18 cellular contexts compared by ENCODE assay signal in the genomic region with DNA sequence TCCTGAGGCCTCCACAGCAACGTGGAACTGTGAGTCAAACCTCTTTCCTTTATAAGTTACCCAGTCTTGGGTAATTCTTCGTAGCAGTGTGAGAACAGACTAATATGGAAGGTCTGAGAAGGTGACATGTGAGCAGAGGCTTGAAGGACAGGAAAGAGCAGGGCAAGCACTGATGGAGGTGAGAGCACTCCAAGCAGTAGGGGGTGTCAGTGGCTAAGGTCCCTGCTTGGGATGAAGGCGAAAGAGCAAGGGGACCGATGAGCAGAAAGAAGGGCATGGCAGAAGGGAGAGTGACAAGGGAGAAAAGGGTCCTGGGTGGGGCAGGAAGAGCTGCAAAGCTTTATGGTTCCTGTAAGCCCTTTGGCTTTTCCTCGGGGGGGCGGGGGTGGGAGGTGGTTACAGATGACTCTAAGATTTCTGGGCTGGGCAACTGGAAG. TPM values are rescaled to one million over a fixed set of nuclear protein-coding genes. Genes with fewer than 3 reads are reported as not detected.
A peak's percentile ranks its signal among the peaks of the same experiment; 100 is the strongest.
DNase-seq lines count a peak whose midpoint lies in the region; ATAC-seq, FAIRE-seq and TF ChIP-seq lines count a peak whose summit lies in the region.
"Had no signal": no experiment of that assay in that cellular context is flagged by ENCODE, and none has a peak within 500 bp of the region (broad histone marks: within the 10 kb centered on the region; RNA-seq: fewer than 3 reads in every experiment).

No MANE protein-coding gene starts in this region.

- TF ChIP-seq POLR2A in K562 (conservative IDR thresholded peaks at IDR 0.05) = no peak

- WGBS in K562 (ENCODE audit: insufficient coverage, low coverage, missing lambda C conversion rate) = 4% methylated on average over 4 of the region's 6 CpGs

- TF ChIP-seq CTCF in K562 (IDR thresholded peaks at IDR 0.05 in 2 of 3, conservative IDR thresholded peaks at IDR 0.05 in 1 of 3; ENCODE audit: insufficient read depth in 2 of 3, low read depth in 1 of 3, low read length in 3 of 3) = no peak
- no peak for TF ChIP-seq CTCF in brain microvascular endothelial cell (IDR thresholded peaks at IDR 0.05; ENCODE audit: low read depth, low read length, missing control alignments)
- no peak for TF ChIP-seq CTCF in upper lobe of right lung (IDR thresholded peaks at IDR 0.05)

- intact Hi-C loops in K562 (cut with micrococcal nuclease) (no loop called here), upper lobe of right lung (cut with DNase I) (no loop called here)

- H3K4me3 ChIP-seq in K562 = no peak overlapping the region
- no peak overlapping the region for H3K4me3 ChIP-seq in brain microvascular endothelial cell (ENCODE audit: low read depth, low read length)
- no peak overlapping the region for H3K4me3 ChIP-seq in upper lobe of right lung
- H3K4me3 ChIP-seq: gastroesophageal sphincter, GM23248, neural progenitor cell, transverse colon had no signal

- no peak overlapping the region for H2AFZ ChIP-seq in K562 (ENCODE audit: low read depth, low read length)
- H2AFZ ChIP-seq: GM23248, neural progenitor cell had no signal

- no peaks in the 10 kb centered on the region for H4K20me1 ChIP-seq in K562 (replicated peaks; ENCODE audit: control insufficient read depth, insufficient read depth, low read length)

- H3K4me3 Mint-ChIP-seq in activated CD4-positive, alpha-beta memory T cell treated with anti-CD3 and anti-CD28 coated beads, Interleukin-2, amount 10 ng/mL, durations not matched to agents 7 days and 5 days = peak overlapping the region; percentile 69
- peak overlapping the region; percentile 75 for H3K4me3 Mint-ChIP-seq in stimulated activated naive CD8-positive, alpha-beta T cell treated with anti-CD3 and anti-CD28 coated beads, Interleukin-15, Interleukin-2, amounts not matched to agents 100 ng/mL and 50 ng/mL, for 24 hours

- H3K27me3 Mint-ChIP-seq in activated CD4-positive, alpha-beta memory T cell treated with anti-CD3 and anti-CD28 coated beads, Interleukin-2, amount 10 ng/mL, durations not matched to agents 7 days and 5 days = no peaks in the 10 kb centered on the region
- H3K27me3 Mint-ChIP-seq in stimulated activated naive CD8-positive, alpha-beta T cell treated with anti-CD3 and anti-CD28 coated beads, Interleukin-15, Interleukin-2, amounts not matched to agents 100 ng/mL and 50 ng/mL, for 24 hours = no peaks in the 10 kb centered on the region

- H3K79me2 ChIP-seq in K562 (ENCODE audit: control insufficient read depth, insufficient read depth, low read length) = no peaks in the 10 kb centered on the region

- TF ChIP-seq EP300 in K562 (IDR thresholded peaks at IDR 0.05; ENCODE audit: low read length) = no peak

- peaks cover 51% of the 10 kb centered on the region for H3K36me3 Mint-ChIP-seq in activated CD4-positive, alpha-beta memory T cell treated with anti-CD3 and anti-CD28 coated beads, Interleukin-2, amount 10 ng/mL, durations not matched to agents 7 days and 5 days (ENCODE audit: low read depth)
- peaks cover 12% of the 10 kb centered on the region for H3K36me3 Mint-ChIP-seq in stimulated activated naive CD8-positive, alpha-beta T cell treated with anti-CD3 and anti-CD28 coated beads, Interleukin-15, Interleukin-2, amounts not matched to agents 100 ng/mL and 50 ng/mL, for 24 hours (ENCODE audit: low read depth)
- H3K36me3 Mint-ChIP-seq: neural progenitor cell had no signal

- H3K27ac ChIP-seq in K562 (ENCODE audit: extremely low read depth, low read depth, low read length) (no peak overlapping the region), brain microvascular endothelial cell (no peak overlapping the region), upper lobe of right lung (no peak overlapping the region)
- H3K27ac ChIP-seq: gastroesophageal sphincter, GM23248, neural progenitor cell had no signal

- CTCF ChIA-PET in activated CD4-positive, alpha-beta memory T cell treated with anti-CD3 and anti-CD28 coated beads, Interleukin-2, amount 10 ng/mL, durations not matched to agents 7 days and 5 days (lab: Charles Lee) = interaction anchor here (1.2 to 1.8 kb wide), 2 partner anchors 9 to 11 kb away, joined by 3 to 6 read pairs; no protein-coding TSS in a partner anchor
- CTCF ChIA-PET in K562 (lab: Yijun Ruan, JAX; ENCODE audit: low intra/inter-chr PET ratio) = no interaction called here

- no peaks in the 10 kb centered on the region for H3K9me1 ChIP-seq in K562 (ENCODE audit: control insufficient read depth, insufficient read depth, low read length)

- H3K4me2 ChIP-seq in K562 (ENCODE audit: insufficient read depth, low read length) = no peak overlapping the region
- H3K4me2 ChIP-seq: neural progenitor cell had no signal

- H3K4me1 ChIP-seq in K562 (replicated peaks in 1 of 2; ENCODE audit: control insufficient read depth in 2 of 2, insufficient read depth in 2 of 2, low read length in 2 of 2) (peaks cover 0 to 11% of the 10 kb centered on the region in 2 experiments; a peak in 3 of 5 replicates), upper lobe of right lung (peaks cover 19% of the 10 kb centered on the region)

- TF ChIP-seq RAD21 in K562 (CRISPR knock-in tag; conservative IDR thresholded peaks at IDR 0.05 in 1 of 2, IDR thresholded peaks at IDR 0.05 in 1 of 2) = 0 out of 4 replicates have a peak, but pooled peaks of 1 of the 2 experiments have one; percentile 11

- no peak overlapping the region for H3K9ac ChIP-seq in K562 (ENCODE audit: insufficient read depth in 1 of 2, low read depth in 2 of 2, low read length in 2 of 2)
- H3K9ac ChIP-seq: GM23248, neural progenitor cell had no signal

- no peak for ATAC-seq in K562
- no peak for ATAC-seq in upper lobe of right lung
- no peak for ATAC-seq in GM18511 (IDR thresholded peaks at IDR 0.05; ENCODE audit: unreplicated experiment)
- ATAC-seq: gastroesophageal sphincter had no signal

- H3K27me3 ChIP-seq in K562 (ENCODE audit: control insufficient read depth in 2 of 2, insufficient read depth in 2 of 2, low read length in 2 of 2) (peaks cover 12 to 28% of the 10 kb centered on the region in 2 experiments), brain microvascular endothelial cell (replicated peaks) (peaks cover 13% of the 10 kb centered on the region), upper lobe of right lung (no peaks in the 10 kb centered on the region)
- H3K27me3 ChIP-seq: gastroesophageal sphincter, transverse colon had no signal

- DNase-seq in activated gamma-delta T cell treated with Interleukin-2 at 50 U/mL for 16 hours = peak; percentile 26
- DNase-seq in activated gamma-delta T cell (lab: John Stamatoyannopoulos, UW) = no peak
- peak; percentile 47 for DNase-seq in activated CD4-positive, alpha-beta memory T cell treated with anti-CD3 and anti-CD28 coated beads, Interleukin-2, amount 10 ng/mL, durations not matched to agents 7 days and 5 days
- DNase-seq in K562 (ENCODE audit: extremely low read depth in 1 of 4, low spot score in 3 of 4) = no peak
- DNase-seq in brain microvascular endothelial cell = no peak
- DNase-seq in upper lobe of right lung = no peak
- DNase-seq: GM23248; NCI-H2029; NCI-H526 treated with DMSO at 0.1 percent for 48 hours; stimulated activated CD4-positive, alpha-beta T cell treated with anti-CD3 and anti-CD28 coated beads, Interleukin-2, amount 100 ng/mL, for 24 hours; transverse colon had no signal

- in situ Hi-C loops in K562 (cut with MboI) (loop anchor here (25.0 kb wide), 1 partner anchor 1366 kb away; no protein-coding TSS in a partner anchor), brain microvascular endothelial cell (cut with HindIII; ENCODE audit: low pct_ligation_motif_present, low sequenced_read_pairs) (no loop called here)

- no peaks in the 10 kb centered on the region for H3K36me3 ChIP-seq in K562 (ENCODE audit: control insufficient read depth, insufficient read depth, low read length)
- H3K36me3 ChIP-seq in brain microvascular endothelial cell (replicated peaks) = no peaks in the 10 kb centered on the region
- no peaks in the 10 kb centered on the region for H3K36me3 ChIP-seq in upper lobe of right lung
- H3K36me3 ChIP-seq: gastroesophageal sphincter, neural progenitor cell, transverse colon had no signal

- no peak for FAIRE-seq in K562 (lab: Jason Lieb, UNC)
- FAIRE-seq: D721Med had no signal

- POLR2A ChIA-PET in activated CD4-positive, alpha-beta memory T cell treated with anti-CD3 and anti-CD28 coated beads, Interleukin-2, amount 10 ng/mL, durations not matched to agents 7 days and 5 days (lab: Charles Lee) = interaction anchor here (1.5 kb wide), 1 partner anchor 16 kb away, joined by 3 read pairs; no protein-coding TSS in a partner anchor
- POLR2A ChIA-PET in K562 (lab: Yijun Ruan, JAX) = no interaction called here

- H3K27ac Mint-ChIP-seq in activated CD4-positive, alpha-beta memory T cell treated with anti-CD3 and anti-CD28 coated beads, Interleukin-2, amount 10 ng/mL, durations not matched to agents 7 days and 5 days = peak overlapping the region; percentile 94
- peak overlapping the region; percentile 98 for H3K27ac Mint-ChIP-seq in stimulated activated naive CD8-positive, alpha-beta T cell treated with anti-CD3 and anti-CD28 coated beads, Interleukin-15, Interleukin-2, amounts not matched to agents 100 ng/mL and 50 ng/mL, for 24 hours
- H3K27ac Mint-ChIP-seq: neural progenitor cell had no signal

- no peaks in the 10 kb centered on the region for H3K9me3 ChIP-seq in K562 (replicated peaks; ENCODE audit: control insufficient read depth, insufficient read depth, low read depth, low read length)
- no peaks in the 10 kb centered on the region for H3K9me3 ChIP-seq in upper lobe of right lung
- H3K9me3 ChIP-seq: gastroesophageal sphincter, transverse colon had no signal

- H3K9me3 Mint-ChIP-seq in activated CD4-positive, alpha-beta memory T cell treated with anti-CD3 and anti-CD28 coated beads, Interleukin-2, amount 10 ng/mL, durations not matched to agents 7 days and 5 days = no peaks in the 10 kb centered on the region
- no peaks in the 10 kb centered on the region for H3K9me3 Mint-ChIP-seq in stimulated activated naive CD8-positive, alpha-beta T cell treated with anti-CD3 and anti-CD28 coated beads, Interleukin-15, Interleukin-2, amounts not matched to agents 100 ng/mL and 50 ng/mL, for 24 hours
- H3K9me3 Mint-ChIP-seq: neural progenitor cell had no signal

- H3K4me1 Mint-ChIP-seq in activated CD4-positive, alpha-beta memory T cell treated with anti-CD3 and anti-CD28 coated beads, Interleukin-2, amount 10 ng/mL, durations not matched to agents 7 days and 5 days = peaks cover 74% of the 10 kb centered on the region
- H3K4me1 Mint-ChIP-seq in stimulated activated naive CD8-positive, alpha-beta T cell treated with anti-CD3 and anti-CD28 coated beads, Interleukin-15, Interleukin-2, amounts not matched to agents 100 ng/mL and 50 ng/mL, for 24 hours (ENCODE audit: low read depth) = peaks cover 84% of the 10 kb centered on the region

- no TSS peak for BruUV-seq in K562 (replicated peaks; lab: Mats Ljungman, UMichigan)

RNA-seq across cellular contexts. Expression of a gene that starts 3.5 kb away (rescaled TPM):
- 10 to 100 TPM; 76.9 TPM for total RNA-seq in activated CD4-positive, alpha-beta memory T cell treated with anti-CD3 and anti-CD28 coated beads, Interleukin-2, amount 10 ng/mL, durations not matched to agents 7 days and 5 days
- total RNA-seq in K562 (2011; cell fraction: chromatin; rRNA removed; ENCODE audit: low replicate concordance) = 0.09 and 0.58 TPM in 2 replicates
- total RNA-seq in K562 (2011; cell fraction: nucleolus; rRNA removed) = 0.17 and 0.26 TPM in 2 replicates
- total RNA-seq in K562 (2011; cell fraction: nucleoplasm; rRNA removed) = 0.44 and 1.6 TPM in 2 replicates
- total RNA-seq in K562 (2014; rRNA removed) (0.18 and 0.45 TPM in 2 replicates), K562 (2014; rRNA removed; fragmentation: Illumina TruSeq; extraction: Trizol) (1.6 and 1.7 TPM in 2 replicates), K562 (2015; rRNA removed; fragmentation: Illumina TruSeq; extraction: Trizol) (0.60 and 0.62 TPM in 2 replicates), K562 (2021) (2.4 TPM in 2 replicates), upper lobe of right lung (38.4 TPM)
- polyA plus RNA-seq in K562 (2011; rRNA removed) (0.30 and 1.1 TPM in 2 replicates), K562 (2014; fragmentation: Illumina TruSeq; extraction: Trizol) (2.3 and 2.5 TPM in 2 replicates), K562 (2014; fragmentation: Nextera tagmentation; extraction: Ambion mirVana) (under 1 TPM; 0.34 to 0.83 TPM), K562 (2014; rRNA removed) (1.8 and 1.9 TPM in 2 replicates)
- 0.15 and 0.63 TPM in 2 replicates for polyA plus RNA-seq in K562 (2011; cell fraction: cytosol; rRNA removed)
- polyA plus RNA-seq in K562 (2011; cell fraction: nucleus; rRNA removed) = 0.18 and 0.52 TPM in 2 replicates
- 2.2 and 3.8 TPM in 2 replicates for polyA plus RNA-seq in K562 (2012)
- polyA minus RNA-seq in K562 (2011; rRNA and poly(A)+ RNA removed) = 0.75 and 2.5 TPM in 2 replicates
- 0.46 and 0.76 TPM in 2 replicates for polyA minus RNA-seq in K562 (2011; cell fraction: cytosol; rRNA and poly(A)+ RNA removed)
- 0.13 and 0.33 TPM in 2 replicates for polyA minus RNA-seq in K562 (2011; cell fraction: nucleus; rRNA and poly(A)+ RNA removed)

RNA-seq across cellular contexts. Expression of a gene that starts 31.9 kb away (rescaled TPM):
- 1 to 10 TPM; 3.0 to 3.1 TPM for total RNA-seq in activated CD4-positive, alpha-beta memory T cell treated with anti-CD3 and anti-CD28 coated beads, Interleukin-2, amount 10 ng/mL, durations not matched to agents 7 days and 5 days
- not detected in 2 replicates for total RNA-seq in K562 (2011; cell fraction: chromatin; rRNA removed; ENCODE audit: low replicate concordance)
- total RNA-seq in K562 (2011; cell fraction: nucleolus; rRNA removed) = not detected in 2 replicates
- not detected in 2 replicates for total RNA-seq in K562 (2011; cell fraction: nucleoplasm; rRNA removed)
- total RNA-seq in K562 (2014; rRNA removed) = not detected in 2 replicates
- not detected in 2 replicates for total RNA-seq in K562 (2014; rRNA removed; fragmentation: Illumina TruSeq; extraction: Trizol)
- total RNA-seq in K562 (2015; rRNA removed; fragmentation: Illumina TruSeq; extraction: Trizol) = not detected in 2 replicates
- total RNA-seq in K562 (2021) = not detected in 2 replicates
- not detected in 2 replicates for polyA plus RNA-seq in K562 (2011; rRNA removed)
- polyA plus RNA-seq in K562 (2011; cell fraction: cytosol; rRNA removed) = not detected in 2 replicates
- not detected in 2 replicates for polyA plus RNA-seq in K562 (2011; cell fraction: nucleus; rRNA removed)
- not detected in 2 replicates for polyA plus RNA-seq in K562 (2012)
- polyA plus RNA-seq in K562 (2014; fragmentation: Illumina TruSeq; extraction: Trizol) = not detected in 2 replicates
- polyA plus RNA-seq in K562 (2014; fragmentation: Nextera tagmentation; extraction: Ambion mirVana) = not detected
- not detected in 2 replicates for polyA plus RNA-seq in K562 (2014; rRNA removed)
- polyA minus RNA-seq in K562 (2011; rRNA and poly(A)+ RNA removed) = not detected in 2 replicates
- polyA minus RNA-seq in K562 (2011; cell fraction: cytosol; rRNA and poly(A)+ RNA removed) = not detected in 2 replicates
- not detected in 2 replicates for polyA minus RNA-seq in K562 (2011; cell fraction: nucleus; rRNA and poly(A)+ RNA removed)
- 3.7 TPM for total RNA-seq in upper lobe of right lung
- total RNA-seq: GM23248, RPMI7951 had no signal
- polyA plus RNA-seq: AG04450, GM23248 had no signal

Comparison
In these comparisons a context has a peak if more than half of its experiments do, and no peak if none do; other contexts are left out.
1. DNase-seq: peak in activated gamma-delta T cell treated with Interleukin-2 at 50 U/mL for 16 hours (single experiment) and activated CD4-positive, alpha-beta memory T cell treated with anti-CD3 and anti-CD28 coated beads, Interleukin-2, amount 10 ng/mL, durations not matched to agents 7 days and 5 days (single experiment); none in activated gamma-delta T cell (single experiment), K562 (0 of 4), brain microvascular endothelial cell (single experiment) and upper lobe of right lung (single experiment).
2. RNA of a gene that starts 3.5 kb away (total RNA-seq): 76.9 TPM in activated CD4-positive, alpha-beta memory T cell treated with anti-CD3 and anti-CD28 coated beads, Interleukin-2, amount 10 ng/mL, durations not matched to agents 7 days and 5 days and 38.4 TPM in upper lobe of right lung (single experiment); 0.09 to 2.4 TPM in K562; every median in the first group is over 10 times any median in the second.